1 cellular context compared by ENCODE assay signal in the genomic region with DNA sequence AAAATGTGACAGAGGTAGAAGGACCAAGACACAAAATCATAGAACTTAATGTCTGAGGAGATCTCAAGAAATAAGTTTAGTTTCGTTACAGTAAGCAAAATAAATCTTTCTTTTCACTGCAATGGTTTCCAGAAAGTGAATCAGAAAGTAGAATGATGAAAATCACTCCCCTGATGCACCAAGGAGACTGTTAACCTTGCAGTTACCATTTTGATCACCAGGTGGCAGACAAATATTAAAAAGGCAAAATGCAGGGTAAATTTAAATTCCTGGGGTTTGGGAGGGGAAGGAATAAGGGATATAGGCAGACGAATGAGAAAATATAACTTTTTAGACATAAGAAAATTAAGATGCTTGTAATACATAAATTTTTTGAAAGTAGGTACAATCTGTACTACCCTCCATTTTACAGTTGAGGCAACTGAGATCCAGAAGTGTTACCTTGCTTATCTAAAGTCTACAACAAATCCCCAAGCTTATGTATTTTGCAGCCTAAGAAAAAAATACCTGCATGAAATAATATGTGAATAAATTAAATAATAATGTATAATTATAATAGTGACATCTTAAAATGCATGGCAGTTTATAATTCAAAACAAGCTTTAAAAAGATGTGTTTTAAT.
TF ChIP-seq lines count a peak whose summit lies in the region.

No MANE protein-coding gene starts in this region.

TF ChIP-seq in K562, 482 proteins besides CTCF, POLR2A, EP300 and RAD21 (continued from another document):
- TF ChIP-seq, protein P1, sequence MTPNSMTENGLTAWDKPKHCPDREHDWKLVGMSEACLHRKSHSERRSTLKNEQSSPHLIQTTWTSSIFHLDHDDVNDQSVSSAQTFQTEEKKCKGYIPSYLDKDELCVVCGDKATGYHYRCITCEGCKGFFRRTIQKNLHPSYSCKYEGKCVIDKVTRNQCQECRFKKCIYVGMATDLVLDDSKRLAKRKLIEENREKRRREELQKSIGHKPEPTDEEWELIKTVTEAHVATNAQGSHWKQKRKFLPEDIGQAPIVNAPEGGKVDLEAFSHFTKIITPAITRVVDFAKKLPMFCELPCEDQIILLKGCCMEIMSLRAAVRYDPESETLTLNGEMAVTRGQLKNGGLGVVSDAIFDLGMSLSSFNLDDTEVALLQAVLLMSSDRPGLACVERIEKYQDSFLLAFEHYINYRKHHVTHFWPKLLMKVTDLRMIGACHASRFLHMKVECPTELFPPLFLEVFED (CRISPR knock-in tag; conservative IDR thresholded peaks at IDR 0.05): no peak
- TF ChIP-seq SP1 (CRISPR knock-in tag; IDR thresholded peaks at IDR 0.05): no peak
- 0 out of 2 replicates have a peak, but pooled peaks have one; percentile 26 for TF ChIP-seq TEAD2 (tag; IDR thresholded peaks at IDR 0.05)
- TF ChIP-seq DNMT1 (IDR thresholded peaks at IDR 0.05): no peak
- no peak for TF ChIP-seq NR2C1 (IDR thresholded peaks at IDR 0.05)
- TF ChIP-seq NR2C1 (tag; IDR thresholded peaks at IDR 0.05): no peak
- no peak for TF ChIP-seq LEF1 (IDR thresholded peaks at IDR 0.05)
- TF ChIP-seq, protein P2, sequence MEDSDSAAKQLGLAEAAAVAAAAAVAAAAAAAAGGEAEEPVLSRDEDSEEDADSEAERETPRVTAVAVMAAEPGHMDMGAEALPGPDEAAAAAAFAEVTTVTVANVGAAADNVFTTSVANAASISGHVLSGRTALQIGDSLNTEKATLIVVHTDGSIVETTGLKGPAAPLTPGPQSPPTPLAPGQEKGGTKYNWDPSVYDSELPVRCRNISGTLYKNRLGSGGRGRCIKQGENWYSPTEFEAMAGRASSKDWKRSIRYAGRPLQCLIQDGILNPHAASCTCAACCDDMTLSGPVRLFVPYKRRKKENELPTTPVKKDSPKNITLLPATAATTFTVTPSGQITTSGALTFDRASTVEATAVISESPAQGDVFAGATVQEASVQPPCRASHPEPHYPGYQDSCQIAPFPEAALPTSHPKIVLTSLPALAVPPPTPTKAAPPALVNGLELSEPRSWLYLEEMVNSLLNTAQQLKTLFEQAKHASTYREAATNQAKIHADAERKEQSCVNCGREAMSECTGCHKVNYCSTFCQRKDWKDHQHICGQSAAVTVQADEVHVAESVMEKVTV (CRISPR knock-in tag; IDR thresholded peaks at IDR 0.05): peak; percentile 62
- TF ChIP-seq HIVEP1 (CRISPR knock-in tag; IDR thresholded peaks at IDR 0.05): no peak
- no peak for TF ChIP-seq ZBTB8A (IDR thresholded peaks at IDR 0.05; ENCODE audit: partially characterized antibody)
- peak; percentile 73 for TF ChIP-seq SMC3 (conservative IDR thresholded peaks at IDR 0.05; ENCODE audit: insufficient read depth, low read depth, low read length)
- no peak for TF ChIP-seq FUS (optimal IDR thresholded peaks at IDR 0.05; ENCODE audit: low read depth, low read length)
- TF ChIP-seq MTA1 (IDR thresholded peaks at IDR 0.05; ENCODE audit: borderline replicate concordance): no peak
- TF ChIP-seq TEAD4 (IDR thresholded peaks at IDR 0.05; ENCODE audit: low read length): 0 out of 2 replicates have a peak, but pooled peaks have one; percentile 37
- TF ChIP-seq TEAD4 (CRISPR knock-in tag; IDR thresholded peaks at IDR 0.05; ENCODE audit: borderline replicate concordance): no peak
- TF ChIP-seq, protein P3, sequence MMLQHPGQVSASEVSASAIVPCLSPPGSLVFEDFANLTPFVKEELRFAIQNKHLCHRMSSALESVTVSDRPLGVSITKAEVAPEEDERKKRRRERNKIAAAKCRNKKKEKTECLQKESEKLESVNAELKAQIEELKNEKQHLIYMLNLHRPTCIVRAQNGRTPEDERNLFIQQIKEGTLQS (IDR thresholded peaks at IDR 0.05): no peak
- TF ChIP-seq, protein P3 (CRISPR knock-in tag; conservative IDR thresholded peaks at IDR 0.05): no peak
TF ChIP-seq in K562: peak in this region for 8.
